ENCODE assay signal across 9 cellular contexts in the genomic region with DNA sequence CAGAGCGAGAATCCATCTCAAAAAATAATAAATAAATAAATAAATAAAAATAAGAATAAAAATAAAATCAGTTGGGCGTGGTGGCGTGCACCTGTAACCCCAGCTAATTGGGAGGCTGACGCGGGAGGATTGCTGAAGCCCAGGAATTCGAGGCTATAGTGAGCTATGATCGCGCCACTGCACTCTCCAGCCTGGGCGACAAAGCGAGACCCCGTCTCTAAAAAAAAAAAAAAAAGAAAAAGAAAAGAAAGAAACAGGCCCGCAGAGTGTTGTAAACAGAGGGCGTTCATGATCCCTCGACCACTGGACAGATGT. TPM values are rescaled to one million over a fixed set of nuclear protein-coding genes. Genes with fewer than 3 reads are reported as not detected.
A peak's percentile ranks its signal among the peaks of the same experiment; 100 is the strongest.
DNase-seq lines count a peak whose midpoint lies in the region; ATAC-seq and TF ChIP-seq lines count a peak whose summit lies in the region.
"Had no signal": no experiment of that assay in that cellular context is flagged by ENCODE, and none has a peak within 500 bp of the region (broad histone marks: within the 10 kb centered on the region; RNA-seq: fewer than 3 reads in every experiment).

No MANE protein-coding gene starts in this region.

- no peak for ATAC-seq in HG02610 (IDR thresholded peaks at IDR 0.05; ENCODE audit: unreplicated experiment)

- H3K27ac ChIP-seq in GM23248: peak overlapping the region; percentile 92
- peak overlapping the region; percentile 96 for H3K27ac ChIP-seq in WERI-Rb-1
- peak overlapping the region; percentile 99 for H3K27ac ChIP-seq in skeletal muscle tissue (ENCODE audit: low read depth, low read length)

- DNase-seq in GM23248 (no peak), WERI-Rb-1 (no peak), foreskin fibroblast (no peak), DMS53 treated with DMSO at 0.1 percent for 48 hours (lab: John Stamatoyannopoulos, UW; ENCODE audit: unreplicated experiment) (no peak), cortex of kidney (lab: John Stamatoyannopoulos, UW) (no peak)
- DNase-seq in NK-92 treated with Interleukin-12 subunit alpha and Interleukin-12 subunit beta, amount 100 ng/mL, for 24 hours (lab: John Stamatoyannopoulos, UW): no peak

- no peak for TF ChIP-seq CTCF in WERI-Rb-1 (IDR thresholded peaks at IDR 0.05; ENCODE audit: low read depth, low read length)
- TF ChIP-seq CTCF in foreskin fibroblast (IDR thresholded peaks at IDR 0.05; ENCODE audit: low read depth, low read length): no peak

- H3K36me3 ChIP-seq in GM23248 (ENCODE audit: low read depth) (peaks cover 9% of the 10 kb centered on the region; the same call in 1 of the 2 replicates), WERI-Rb-1 (0 out of 2 replicates have a peak, but pooled peaks cover 1% of the 10 kb centered on the region), skeletal muscle tissue (ENCODE audit: control insufficient read depth in 3 of 3, insufficient read depth in 3 of 3, low read length in 3 of 3) (peaks cover 11 to 13% (median 11%) of the 10 kb centered on the region in 3 donors)

- no peaks in the 10 kb centered on the region for H4K20me1 ChIP-seq in GM23248 (ENCODE audit: insufficient read depth)

- no peaks in the 10 kb centered on the region for H3K9me3 ChIP-seq in GM23248 (ENCODE audit: low read depth)
- no peaks in the 10 kb centered on the region for H3K9me3 ChIP-seq in WERI-Rb-1 (ENCODE audit: severe bottlenecking)
- H3K9me3 ChIP-seq in skeletal muscle tissue (ENCODE audit: control insufficient read depth in 3 of 3, low read length in 3 of 3): no peaks in the 10 kb centered on the region

- H3K9ac ChIP-seq in GM23248 (peak overlapping the region; percentile 86), skeletal muscle tissue (ENCODE audit: low read depth in 1 of 3, low read length in 3 of 3) (peak overlapping the region; percentile 95 to 99 (median 97))

- H3K4me1 ChIP-seq in GM23248 (ENCODE audit: insufficient read depth): peaks cover 26% of the 10 kb centered on the region
- peaks cover 37 to 40% (median 37%) of the 10 kb centered on the region in 3 donors for H3K4me1 ChIP-seq in skeletal muscle tissue (ENCODE audit: control insufficient read depth in 3 of 3, insufficient read depth in 3 of 3, low read length in 3 of 3)

- H2AFZ ChIP-seq in GM23248: peak overlapping the region; percentile 79

- peak overlapping the region; percentile 98 for H3K4me2 ChIP-seq in GM23248 (ENCODE audit: unreplicated experiment)

- H3K27me3 ChIP-seq in GM23248 (replicated peaks; ENCODE audit: insufficient read depth): no peaks in the 10 kb centered on the region
- H3K27me3 ChIP-seq in WERI-Rb-1 (ENCODE audit: insufficient read depth, low read depth, severe bottlenecking): no peaks in the 10 kb centered on the region
- H3K27me3 ChIP-seq in skeletal muscle tissue (ENCODE audit: control insufficient read depth in 3 of 3, insufficient read depth in 3 of 3, low read length in 3 of 3): no peaks in the 10 kb centered on the region

- WGBS in GM23248 (ENCODE audit: low coverage in 1 of 2, low lambda C conversion rate in 2 of 2, missing lambda C conversion rate in 2 of 2), 2 experiments: 50 to 53% methylated on average over 14 of the region's 14 CpGs

- in situ Hi-C loops in GM23248 (cut with MboI): no loop called here

- no peaks in the 10 kb centered on the region for H3K9me2 ChIP-seq in GM23248 (ENCODE audit: insufficient read depth)

- peaks cover 38% of the 10 kb centered on the region for H3K79me2 ChIP-seq in GM23248 (ENCODE audit: insufficient read depth)

- H3F3A ChIP-seq in GM23248 (ENCODE audit: insufficient read depth): peaks cover 20% of the 10 kb centered on the region

- H3K4me3 ChIP-seq in GM23248 (peak overlapping the region; percentile 74), WERI-Rb-1 (ENCODE audit: low read depth, low read length) (peak overlapping the region; percentile 84), foreskin fibroblast (ENCODE audit: low read depth in 1 of 2, low read length in 2 of 2) (peak overlapping the region; percentile 70 to 75), skeletal muscle tissue (ENCODE audit: low read length in 3 of 3) (peak overlapping the region in 2 of 3 donors; percentile 83)

RNA-seq across cellular contexts. Expression of a gene that starts 5.4 kb away (rescaled TPM):
- 31.7 and 40.2 TPM in 2 replicates for total RNA-seq in GM23248 (2014; rRNA removed; shearing (Covaris generic))
- polyA plus RNA-seq in GM23248 (2016; fragmentation: Nextera tagmentation; extraction: Ambion mirVana): 34.5 and 36.2 TPM in 2 replicates
- 19.8 TPM for total RNA-seq in skeletal muscle tissue

RNA-seq across cellular contexts. Expression of a gene that starts 7.2 kb away (rescaled TPM):
- total RNA-seq in GM23248 (2014; rRNA removed; shearing (Covaris generic)): 3.8 and 4.0 TPM in 2 replicates
- polyA plus RNA-seq in GM23248 (2016; fragmentation: Nextera tagmentation; extraction: Ambion mirVana): 0.52 and 0.54 TPM in 2 replicates
- total RNA-seq in skeletal muscle tissue: 8.4 TPM

RNA-seq across cellular contexts. Expression of a gene that starts 23.7 kb away (rescaled TPM):
- 21.8 and 37.9 TPM in 2 replicates for total RNA-seq in GM23248 (2014; rRNA removed; shearing (Covaris generic))
- polyA plus RNA-seq in GM23248 (2016; fragmentation: Nextera tagmentation; extraction: Ambion mirVana): 40.7 and 41.2 TPM in 2 replicates
- total RNA-seq in skeletal muscle tissue: 52.2 TPM

RNA-seq across cellular contexts. Expression of a gene that starts 30.4 kb away (rescaled TPM):
- 0.43 TPM in 1 of 2 replicates, not detected in the other for total RNA-seq in GM23248 (2014; rRNA removed; shearing (Covaris generic))
- polyA plus RNA-seq in GM23248 (2016; fragmentation: Nextera tagmentation; extraction: Ambion mirVana): 0.08 and 0.19 TPM in 2 replicates
- not detected for total RNA-seq in skeletal muscle tissue
- total RNA-seq: T-helper 2 cell treated with Interferon-gamma antibody and Interleukin-4, amounts not matched to agents 100 ng/mL and 5 ng/mL, for 36 hours had no signal

RNA-seq across cellular contexts. Expression of a gene that starts 45.1 kb away (rescaled TPM):
- total RNA-seq in GM23248 (2014; rRNA removed; shearing (Covaris generic)): 50.7 and 71.1 TPM in 2 replicates
- polyA plus RNA-seq in GM23248 (2016; fragmentation: Nextera tagmentation; extraction: Ambion mirVana): 52.7 and 56.9 TPM in 2 replicates
- total RNA-seq in skeletal muscle tissue: 141 TPM
